16 cellular contexts compared by ENCODE assay signal in genomic region chr6:40325041-40325440, GRCh38.
DNase-seq lines count a peak whose midpoint lies in the region; ATAC-seq and TF ChIP-seq lines count a peak whose summit lies in the region.
"Had no signal": no experiment of that assay in that cellular context is flagged by ENCODE, and none has a peak within 500 bp of the region (broad histone marks: within the 10 kb centered on the region; RNA-seq: fewer than 3 reads in every experiment).

No MANE protein-coding gene starts in this region.

- 58 to 68% (median 64%) methylated on average over 2 of the region's 2 CpGs for WGBS in psoas muscle, 3 donors

- no peaks in the 10 kb centered on the region for H3K9me3 Mint-ChIP-seq in nephron

- intact Hi-C loops in psoas muscle (cut with DNase I), result loop anchor here in 1 of 2 donors (5.0 to 10.0 kb wide), 2 partner anchors 257 to 700 kb away; no protein-coding TSS in a partner anchor
- intact Hi-C loops in dorsolateral prefrontal cortex (cut with DNase I), result loop anchor here in 1 of 2 donors (10.0 kb wide), 1 partner anchor 260 kb away; the partner anchor contains the start of gene LRFN2

- H3K27ac Mint-ChIP-seq in nephron, result peak overlapping the region in 2 of 3 experiments; percentile 2 to 61

- peaks cover 55% of the 10 kb centered on the region for H3K4me1 Mint-ChIP-seq in nephron

- DNase-seq in NCI-H2029 (lab: John Stamatoyannopoulos, UW) (peak; percentile 58), NCI-H2029 treated with DMSO at 0.1 percent for 48 hours (lab: John Stamatoyannopoulos, UW) (no peak), COLO668 (lab: John Stamatoyannopoulos, UW; ENCODE audit: unreplicated experiment) (peak; percentile 60), NCI-H510A (lab: John Stamatoyannopoulos, UW) (peak; percentile 77), psoas muscle (no peak), dorsolateral prefrontal cortex (no peak)
- DNase-seq: EL, IMR-90, Kasumi-1, NCI-H1436 treated with DMSO at 0.1 percent for 48 hours, PC-3, SK-N-SH had no signal

- H3K27ac ChIP-seq in psoas muscle (no peak overlapping the region), dorsolateral prefrontal cortex (no peak overlapping the region)
- H3K27ac ChIP-seq: C4-2B had no signal

- no peak overlapping the region for H3K4me3 Mint-ChIP-seq in nephron

- H3K27me3 ChIP-seq in psoas muscle (ENCODE audit: insufficient read depth in 3 of 3, low read length in 2 of 3) (no peaks in the 10 kb centered on the region), dorsolateral prefrontal cortex (peaks cover 0 to 7% (median 0%) of the 10 kb centered on the region in 45 donors)

- TF ChIP-seq CTCF in nephron (IDR thresholded peaks at IDR 0.05; ENCODE audit: unreplicated experiment in 3 of 3) (no peak), psoas muscle (IDR thresholded peaks at IDR 0.05) (no peak), dorsolateral prefrontal cortex (IDR thresholded peaks at IDR 0.05 in 54 of 56, conservative IDR thresholded peaks at IDR 0.05 in 2 of 56; ENCODE audit: low read depth in 1 of 56, partially characterized antibody in 56 of 56) (no peak)

- no peaks in the 10 kb centered on the region for H3K36me3 ChIP-seq in psoas muscle (ENCODE audit: insufficient read depth in 1 of 2, low read depth in 1 of 2)

- H3K4me1 ChIP-seq in psoas muscle, result peaks cover 9% of the 10 kb centered on the region

- ATAC-seq in psoas muscle, result no peak
- no peak for ATAC-seq in HG02884 (IDR thresholded peaks at IDR 0.05; ENCODE audit: unreplicated experiment)
- ATAC-seq: PC-3, Right ventricle myocardium inferior had no signal

- H3K36me3 Mint-ChIP-seq in nephron (ENCODE audit: low read depth), result no peaks in the 10 kb centered on the region

- H3K4me3 ChIP-seq in psoas muscle (no peak overlapping the region), dorsolateral prefrontal cortex (no peak overlapping the region)

- no peaks in the 10 kb centered on the region for H3K9me3 ChIP-seq in psoas muscle
- H3K9me3 ChIP-seq: SK-N-SH had no signal

- H3K27me3 Mint-ChIP-seq in nephron (ENCODE audit: low read depth), result peaks cover 84% of the 10 kb centered on the region

Comparison
In these comparisons a context has a peak if more than half of its experiments do, and no peak if none do; other contexts are left out.
1. DNase-seq: peak in NCI-H2029 (single experiment), COLO668 (single experiment) and NCI-H510A (single experiment); none in NCI-H2029 treated with DMSO at 0.1 percent for 48 hours (single experiment), psoas muscle (0 of 2) and dorsolateral prefrontal cortex (0 of 10).